Comparison of ENCODE assay signal across 30 cellular contexts in the genomic region with DNA sequence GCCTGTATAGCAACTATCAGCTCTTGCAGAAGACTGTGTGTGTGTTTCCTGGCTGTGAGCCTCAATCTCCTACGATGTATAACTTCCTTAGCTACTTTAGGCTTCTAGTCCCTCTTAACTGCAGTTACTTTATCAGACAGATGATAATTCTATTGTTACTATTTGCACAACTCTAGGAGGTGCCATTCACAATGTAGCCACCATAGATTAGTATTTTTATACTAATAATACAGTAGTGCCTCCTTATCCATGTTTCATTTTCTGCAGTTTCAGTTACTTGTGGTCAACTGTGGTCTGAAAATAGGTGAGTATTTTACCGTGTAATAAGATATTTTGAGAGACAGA.
"Had no signal": no experiment of that assay in that cellular context is flagged by ENCODE, and none has a peak within 500 bp of the region (broad histone marks: within the 10 kb centered on the region; RNA-seq: fewer than 3 reads in every experiment).

No MANE protein-coding gene starts in this region.

- H3K4me3 ChIP-seq: PC-9 had no signal

- H3K36me3 ChIP-seq: brain microvascular endothelial cell had no signal

- H3K27ac ChIP-seq: brain microvascular endothelial cell, KMS-11, PC-9, RWPE1 had no signal

- H3K9ac ChIP-seq: KMS-11 had no signal

- DNase-seq: activated CD4-positive, alpha-beta memory T cell treated with anti-CD3 and anti-CD28 coated beads for 36 hours; activated CD4-positive, alpha-beta T cell treated with anti-CD3 and anti-CD28 coated beads for 36 hours; activated CD4-positive, alpha-beta T cell treated with anti-CD3 and anti-CD28 coated beads, Interleukin-2, amount 10 ng/mL, durations not matched to agents 7 days and 5 days; activated CD8-positive, alpha-beta memory T cell treated with anti-CD3 and anti-CD28 coated beads, Interleukin-2, amount 50 U/mL, for 4 hours; activated naive CD4-positive, alpha-beta T cell treated with anti-CD3 and anti-CD28 coated beads, Interleukin-2, amount 10 ng/mL, durations not matched to agents 7 days and 5 days; activated naive CD8-positive, alpha-beta T cell treated with anti-CD3 and anti-CD28 coated beads, Interleukin-2, amount 50 U/mL, for 24 hours; activated T-cell treated with anti-CD3 and anti-CD28 coated beads for 4 hours; activated T-cell treated with anti-CD3 and anti-CD28 coated beads, Interleukin-2, amount 50 U/mL, for 4 hours; brain microvascular endothelial cell; central memory CD4-positive, alpha-beta T cell; NCI-H1048; NCI-H1105 treated with DMSO at 0.1 percent for 48 hours; NCI-H1436; NCI-H1694 treated with DMSO at 0.1 percent for 48 hours; NCI-H2029; NCI-H345; NCI-H524 treated with DMSO at 0.1 percent for 48 hours; NK-92 treated with Interleukin-12 subunit alpha and Interleukin-12 subunit beta, amount 100 ng/mL, for 24 hours; PC-9; SIG-M5; SW 1271; T-helper 1 cell; T-helper 2 cell; T-helper 9 cell had no signal

- H3K27me3 ChIP-seq: brain microvascular endothelial cell had no signal

- H2AFZ ChIP-seq: PC-9 had no signal

- ATAC-seq: activated CD4-positive, alpha-beta T cell treated with anti-CD3 and anti-CD28 coated beads for 36 hours; activated CD4-positive, CD25-positive, alpha-beta regulatory T cell treated with anti-CD3 and anti-CD28 coated beads, Interleukin-2, amount 50 U/mL, for 24 hours; activated naive CD8-positive, alpha-beta T cell treated with anti-CD3 and anti-CD28 coated beads, Interleukin-2, amount 50 U/mL, for 24 hours; activated T-cell treated with anti-CD3 and anti-CD28 coated beads, Interleukin-2, amount 50 U/mL, for 4 hours; Right ventricle myocardium inferior; SK-N-SH treated with all-trans-retinoic acid at 6 μM for 48 hours; WTC11 had no signal

- H3K4me2 ChIP-seq: KMS-11, PC-9 had no signal
